Comparison of ENCODE assay signal across 20 cellular contexts in genomic region chr11:109338131-109338530, GRCh38.
DNase-seq lines count a peak whose midpoint lies in the region; ATAC-seq and TF ChIP-seq lines count a peak whose summit lies in the region.
"Had no signal": no experiment of that assay in that cellular context is flagged by ENCODE, and none has a peak within 500 bp of the region (broad histone marks: within the 10 kb centered on the region; RNA-seq: fewer than 3 reads in every experiment).

No MANE protein-coding gene starts in this region.

- no peaks in the 10 kb centered on the region for H3K4me1 Mint-ChIP-seq in Calu3 (ENCODE audit: low read depth, unreplicated experiment)

- 90 to 100% methylated on average over 1 of the region's 1 CpG for WGBS in testis, 2 donors

- no peak overlapping the region for H3K4me3 Mint-ChIP-seq in Calu3 (ENCODE audit: low read depth, unreplicated experiment)

- no peak for TF ChIP-seq CTCF in AG10803 (conservative IDR thresholded peaks at IDR 0.05; ENCODE audit: low read length)
- TF ChIP-seq CTCF in astrocyte of the cerebellum (IDR thresholded peaks at IDR 0.05; ENCODE audit: low read depth, low read length, missing control alignments) = no peak
- no peak for TF ChIP-seq CTCF in fibroblast of pulmonary artery (IDR thresholded peaks at IDR 0.05; ENCODE audit: low read length, missing control alignments)
- TF ChIP-seq CTCF in osteoblast (IDR thresholded peaks at IDR 0.05; ENCODE audit: extremely low read depth, low read depth, low read length) = no peak
- TF ChIP-seq CTCF in Calu3 (IDR thresholded peaks at IDR 0.05; ENCODE audit: unreplicated experiment) = no peak
- no peak for TF ChIP-seq CTCF in testis (IDR thresholded peaks at IDR 0.05)

- no peaks in the 10 kb centered on the region for H4K20me1 ChIP-seq in osteoblast (ENCODE audit: insufficient read depth, low read length)

- peak; percentile 3 for DNase-seq in AG10803 (ENCODE audit: low read depth)
- peak; percentile 16 for DNase-seq in astrocyte of the cerebellum (ENCODE audit: low read depth)
- DNase-seq in fibroblast of pulmonary artery (ENCODE audit: low read depth) = peak; percentile 11
- DNase-seq in osteoblast (ENCODE audit: insufficient read length, low spot score, missing footprints) = peak; percentile 15
- DNase-seq in Calu3 = no peak
- DNase-seq in testis = no peak
- no peak for DNase-seq in H7
- DNase-seq: 8988T; ACHN; DMS153; DND-41; NCI-H1105; NCI-H1436 treated with DMSO at 0.1 percent for 48 hours; NCI-H187 treated with DMSO at 0.1 percent for 48 hours; NCI-H2107; NCI-H446 treated with DMSO at 0.1 percent for 48 hours; NCI-H526; NK-92 treated with Interleukin-12 subunit alpha and Interleukin-12 subunit beta, amount 100 ng/mL, for 24 hours; PC-3 had no signal

- H3K27me3 Mint-ChIP-seq in Calu3 (ENCODE audit: unreplicated experiment) = no peaks in the 10 kb centered on the region

- H3K27me3 ChIP-seq in osteoblast (ENCODE audit: insufficient read depth, low read length) = no peaks in the 10 kb centered on the region
- H3K27me3 ChIP-seq in testis = no peaks in the 10 kb centered on the region
- H3K27me3 ChIP-seq in H7 (ENCODE audit: control insufficient read depth, insufficient read depth, low read length) = no peaks in the 10 kb centered on the region

- no peak overlapping the region for H3K4me2 ChIP-seq in osteoblast (ENCODE audit: insufficient read depth, low read length)

- no peaks in the 10 kb centered on the region for H3K79me2 ChIP-seq in osteoblast (ENCODE audit: insufficient read depth, low read length)

- H3K4me3 ChIP-seq in AG10803 (ENCODE audit: low read length) (no peak overlapping the region), astrocyte of the cerebellum (ENCODE audit: low read depth, low read length) (no peak overlapping the region), fibroblast of pulmonary artery (replicated peaks; ENCODE audit: low read depth, low read length) (no peak overlapping the region), osteoblast (ENCODE audit: insufficient read depth, low read length) (no peak overlapping the region), testis (no peak overlapping the region), H7 (ENCODE audit: insufficient read depth, low read depth, low read length) (no peak overlapping the region)

- H3K4me1 ChIP-seq in osteoblast (ENCODE audit: insufficient read depth, low read length) = no peaks in the 10 kb centered on the region
- no peaks in the 10 kb centered on the region for H3K4me1 ChIP-seq in testis

- H3K27ac Mint-ChIP-seq in Calu3 (ENCODE audit: unreplicated experiment) = no peak overlapping the region

- intact Hi-C loops in Calu3 (cut with micrococcal nuclease; ENCODE audit: unreplicated experiment) (no loop called here), testis (cut with DNase I; ENCODE audit: low total_unique reads) (no loop called here)

- no peaks in the 10 kb centered on the region for H3K36me3 Mint-ChIP-seq in Calu3 (ENCODE audit: insufficient read depth, unreplicated experiment)

- H2AFZ ChIP-seq in osteoblast (ENCODE audit: low read length) = no peak overlapping the region

- no peak for TF ChIP-seq POLR2A in testis (IDR thresholded peaks at IDR 0.05)

- in situ Hi-C loops in astrocyte of the cerebellum (cut with HindIII; ENCODE audit: low sequenced_read_pairs) = no loop called here

- peaks cover 1% of the 10 kb centered on the region for H3K9me3 ChIP-seq in osteoblast (ENCODE audit: low read depth, low read length)
- no peaks in the 10 kb centered on the region for H3K9me3 ChIP-seq in testis

- H3K27ac ChIP-seq in osteoblast (ENCODE audit: low read depth, low read length) = no peak overlapping the region
- no peak overlapping the region for H3K27ac ChIP-seq in testis

- CTCF ChIA-PET in Calu3 (lab: Charles Lee) = no interaction called here

- H3K36me3 ChIP-seq in osteoblast (ENCODE audit: insufficient read depth, low read length) (no peaks in the 10 kb centered on the region), testis (ENCODE audit: low read depth, missing control alignments) (no peaks in the 10 kb centered on the region), H7 (replicated peaks; ENCODE audit: control insufficient read depth, insufficient read depth, low read length) (no peaks in the 10 kb centered on the region)

- no TSS peak for BruUV-seq in Calu3 (replicated peaks; lab: Mats Ljungman, UMichigan)

- no peak for ATAC-seq in GM21526 (IDR thresholded peaks at IDR 0.05; ENCODE audit: low FRiP score, unreplicated experiment)
- ATAC-seq: PC-3 had no signal

- no peaks in the 10 kb centered on the region for H3K9me3 Mint-ChIP-seq in Calu3 (ENCODE audit: low read depth, unreplicated experiment)

Comparison
In these comparisons a context has a peak if more than half of its experiments do, and no peak if none do; other contexts are left out.
1. DNase-seq: peak in AG10803 (single experiment), astrocyte of the cerebellum (single experiment), fibroblast of pulmonary artery (single experiment) and osteoblast (single experiment); none in Calu3 (single experiment), testis (single experiment) and H7 (single experiment).